Comparison of ENCODE assay signal across 26 cellular contexts in the genomic region with DNA sequence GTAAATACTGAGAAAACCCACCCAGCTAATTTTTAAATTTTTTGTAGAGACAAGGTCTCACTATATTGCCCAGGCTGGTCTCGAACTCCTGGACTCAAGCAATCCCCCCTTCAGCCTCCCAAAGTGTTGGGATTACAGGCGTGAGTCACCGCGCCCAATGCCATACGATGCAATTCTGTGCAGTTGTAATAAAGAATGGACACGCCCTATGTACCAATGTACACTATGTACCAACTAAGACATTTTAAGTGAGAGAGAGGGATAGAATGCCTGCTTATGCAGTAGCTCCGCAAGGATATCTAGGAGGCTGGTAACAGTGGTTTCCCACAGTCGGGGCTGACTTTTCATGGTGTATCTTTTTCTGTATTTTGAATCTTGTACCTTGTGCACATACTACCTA. TPM values are rescaled to one million over a fixed set of nuclear protein-coding genes. Genes with fewer than 3 reads are reported as not detected.
DNase-seq lines count a peak whose midpoint lies in the region; ATAC-seq and TF ChIP-seq lines count a peak whose summit lies in the region.
"Had no signal": no experiment of that assay in that cellular context is flagged by ENCODE, and none has a peak within 500 bp of the region (broad histone marks: within the 10 kb centered on the region; RNA-seq: fewer than 3 reads in every experiment).

No MANE protein-coding gene starts in this region.

- H3K9me3 ChIP-seq in BLaER1 treated with 17β-estradiol and CSF1 and Interleukin-3, amounts not matched to agents 10 nM and 100 nM (replicated peaks in 1 of 11) = peaks cover 17 to 25% (median 20%) of the 10 kb centered on the region in 11 experiments
- H3K9me3 ChIP-seq in Panc1 (ENCODE audit: control insufficient read depth, insufficient read depth, low read depth, low read length) (peaks cover 6% of the 10 kb centered on the region; the same call in 1 of the 2 replicates), mucosa of rectum (ENCODE audit: control insufficient read depth in 2 of 2, low read length in 2 of 2) (peaks cover 0 to 3% of the 10 kb centered on the region in 2 donors)

- no peak overlapping the region for H3K9ac ChIP-seq in BLaER1 treated with 17β-estradiol and CSF1 and Interleukin-3, amounts not matched to agents 10 nM and 100 nM
- no peak overlapping the region for H3K9ac ChIP-seq in mucosa of rectum (ENCODE audit: low read depth in 1 of 2, low read length in 2 of 2)
- H3K9ac ChIP-seq: GM23248, SK-N-SH had no signal

- peaks cover 0 to 60% (median 44%) of the 10 kb centered on the region in 11 experiments; a peak in 15 of 22 replicates for H4K20me1 ChIP-seq in BLaER1 treated with 17β-estradiol and CSF1 and Interleukin-3, amounts not matched to agents 10 nM and 100 nM

- in situ Hi-C loops in Panc1 (cut with HindIII; ENCODE audit: low pct_unique_long_range_greater_than_20kb, low sequenced_read_pairs) = no loop called here

- BruUV-seq in Panc1 (replicated peaks; lab: Mats Ljungman, UMichigan) = no TSS peak

- TF ChIP-seq CTCF in Panc1 (IDR thresholded peaks at IDR 0.05) = no peak
- no peak for TF ChIP-seq CTCF in epithelial cell of esophagus (IDR thresholded peaks at IDR 0.05; ENCODE audit: insufficient read depth, low read depth, low read length, missing control alignments)

- intact Hi-C loops in Panc1 (cut with micrococcal nuclease; ENCODE audit: unreplicated experiment) = no loop called here

- CTCF ChIA-PET in Panc1 (lab: Charles Lee) = no interaction called here

- POLR2A ChIA-PET in Panc1 (lab: Charles Lee) = no interaction called here

- peaks cover 59 to 93% (median 61%) of the 10 kb centered on the region in 10 experiments for H3K4me1 ChIP-seq in BLaER1 treated with 17β-estradiol and CSF1 and Interleukin-3, amounts not matched to agents 10 nM and 100 nM
- 0 out of 2 replicates have a peak, but pooled peaks cover 2% of the 10 kb centered on the region for H3K4me1 ChIP-seq in Panc1 (ENCODE audit: control insufficient read depth, insufficient read depth, low read length)
- H3K4me1 ChIP-seq in mucosa of rectum (ENCODE audit: control insufficient read depth in 2 of 2, insufficient read depth in 2 of 2, low read length in 2 of 2) = peaks cover 18 to 32% of the 10 kb centered on the region in 2 donors

- no peak overlapping the region for H3K27ac ChIP-seq in BLaER1 treated with 17β-estradiol and CSF1 and Interleukin-3, amounts not matched to agents 10 nM and 100 nM
- H3K27ac ChIP-seq in Panc1 (ENCODE audit: low read length) = no peak overlapping the region
- H3K27ac ChIP-seq in mucosa of rectum (ENCODE audit: low read depth in 2 of 2, low read length in 2 of 2) = peak overlapping the region; percentile 43 to 45
- H3K27ac ChIP-seq: cardiac muscle cell, GM23248, heart right ventricle had no signal

- H3K4me2 ChIP-seq in BLaER1 treated with 17β-estradiol and CSF1 and Interleukin-3, amounts not matched to agents 10 nM and 100 nM = peak overlapping the region in 6 of 11 experiments; percentile 23 to 94 (median 62); a peak in 10 of 22 replicates
- H3K4me2 ChIP-seq: SK-N-SH had no signal

- 0 out of 2 replicates have a peak, but pooled peaks have one; percentile 38 for ATAC-seq in Panc1
- ATAC-seq: heart right ventricle; stimulated activated memory B cell treated with anti-CD40 and anti-IgM and Interleukin-4, amounts not matched to agents 10 μg/mL and 1 μg/mL and 100 μg/mL, for 72 hours had no signal

- no peak overlapping the region for H3K4me3 ChIP-seq in BLaER1 treated with 17β-estradiol and CSF1 and Interleukin-3, amounts not matched to agents 10 nM and 100 nM
- H3K4me3 ChIP-seq in Panc1 (ENCODE audit: low read depth in 2 of 2, low read length in 2 of 2) (no peak overlapping the region), epithelial cell of esophagus (ENCODE audit: low read length) (no peak overlapping the region), mucosa of rectum (ENCODE audit: low read length in 2 of 2) (no peak overlapping the region)
- H3K4me3 ChIP-seq: cardiac muscle cell, GM23248, heart right ventricle had no signal

- DNase-seq in Panc1 (ENCODE audit: low read depth, low spot score) (no peak), epithelial cell of esophagus (ENCODE audit: low read depth) (peak; percentile 64), NCI-H2227 (lab: John Stamatoyannopoulos, UW; ENCODE audit: unreplicated experiment) (no peak), GM19238 (ENCODE audit: insufficient read length, low spot score) (no peak), NCI-H345 treated with DMSO at 0.1 percent for 48 hours (lab: John Stamatoyannopoulos, UW; ENCODE audit: unreplicated experiment) (no peak), NOMO-1 (lab: John Stamatoyannopoulos, UW; ENCODE audit: unreplicated experiment in 2 of 2) (no peak)
- DNase-seq: activated CD4-positive, alpha-beta T cell treated with anti-CD3 and anti-CD28 coated beads for 1 hour; activated effector memory CD4-positive, alpha-beta T cell treated with anti-CD3 and anti-CD28 coated beads, Interleukin-2, amount 50 U/mL, for 16 hours; AML-193; aorta; CD4-positive, alpha-beta memory T cell; DND-41; effector memory CD4-positive, alpha-beta T cell; GF-D8; GM23248; heart right ventricle; HFFc6; Karpas-422; MV-4-11; NCI-H1436 treated with DMSO at 0.1 percent for 48 hours; NCI-H82; SK-N-SH had no signal

- peaks cover 14 to 59% (median 17%) of the 10 kb centered on the region in 11 experiments for H3K36me3 ChIP-seq in BLaER1 treated with 17β-estradiol and CSF1 and Interleukin-3, amounts not matched to agents 10 nM and 100 nM
- H3K36me3 ChIP-seq in Panc1 (ENCODE audit: control insufficient read depth, insufficient read depth, low read length) (no peaks in the 10 kb centered on the region), mucosa of rectum (ENCODE audit: control insufficient read depth in 2 of 2, insufficient read depth in 2 of 2, low read length in 2 of 2) (peaks cover 0 to 2% of the 10 kb centered on the region in 2 donors)
- H3K36me3 ChIP-seq: cardiac muscle cell had no signal

- no peaks in the 10 kb centered on the region for H3K27me3 ChIP-seq in BLaER1 treated with 17β-estradiol and CSF1 and Interleukin-3, amounts not matched to agents 10 nM and 100 nM
- H3K27me3 ChIP-seq in Panc1 (ENCODE audit: control insufficient read depth, insufficient read depth, low read length) (no peaks in the 10 kb centered on the region), mucosa of rectum (ENCODE audit: control insufficient read depth in 2 of 2, insufficient read depth in 2 of 2, low read length in 2 of 2) (no peaks in the 10 kb centered on the region)
- H3K27me3 ChIP-seq: cardiac muscle cell, heart right ventricle had no signal

RNA-seq across cellular contexts. Expression of gene ZNF710, which starts 14.6 kb away (rescaled TPM):
- total RNA-seq in Panc1 (2021; ENCODE audit: unreplicated experiment) = 15.8 TPM
- 14.2 TPM for polyA plus RNA-seq in Panc1 (2012; ENCODE audit: insufficient read length)

Comparison
In these comparisons a context has a peak if more than half of its experiments do, and no peak if none do; other contexts are left out.
1. H3K27ac ChIP-seq: peak in mucosa of rectum (2 of 2); none in BLaER1 treated with 17β-estradiol and CSF1 and Interleukin-3, amounts not matched to agents 10 nM and 100 nM (0 of 11) and Panc1 (single experiment).